Comparison of ENCODE assay signal across 30 cellular contexts in genomic region chr9:130830199-130830598, GRCh38.
"Had no signal": no experiment of that assay in that cellular context is flagged by ENCODE, and none has a peak within 500 bp of the region (broad histone marks: within the 10 kb centered on the region; RNA-seq: fewer than 3 reads in every experiment).

No MANE protein-coding gene starts in this region.

- H3K9me3 ChIP-seq: right lobe of liver, upper lobe of right lung had no signal

- ATAC-seq: activated T-cell treated with anti-CD3 and anti-CD28 coated beads, Interleukin-2, amount 50 U/mL, for 4 hours; activated T-helper 17 cell treated with anti-CD3 and anti-CD28 coated beads, Interleukin-2, amount 50 U/mL, for 72 hours; left colon; naive thymus-derived CD8-positive, alpha-beta T cell; right lobe of liver; stimulated activated memory B cell treated with anti-CD40 and anti-IgM and Interleukin-4, amounts not matched to agents 10 μg/mL and 1 μg/mL and 100 μg/mL, for 72 hours; stimulated activated naive CD8-positive, alpha-beta T cell treated with anti-CD3 and anti-CD28 coated beads, Interleukin-15, amount 100 ng/mL, for 72 hours; T-cell; upper lobe of right lung had no signal

- H3K36me3 ChIP-seq: right lobe of liver, upper lobe of right lung had no signal

- H3K27me3 ChIP-seq: right lobe of liver, upper lobe of right lung had no signal

- DNase-seq: activated CD4-positive, alpha-beta memory T cell treated with anti-CD3 and anti-CD28 coated beads for 36 hours; activated CD4-positive, alpha-beta T cell treated with anti-CD3 and anti-CD28 coated beads, Interleukin-2, amount 10 ng/mL, durations not matched to agents 24 days and 14 days; activated CD4-positive, CD25-positive, alpha-beta regulatory T cell treated with anti-CD3 and anti-CD28 coated beads, Interleukin-2, amount 50 U/mL, for 72 hours; activated CD8-positive, alpha-beta memory T cell treated with anti-CD3 and anti-CD28 coated beads, Interleukin-2, amount 50 U/mL, for 48 hours; activated gamma-delta T cell treated with Interleukin-2 at 50 U/mL for 16 hours; activated naive CD4-positive, alpha-beta T cell treated with anti-CD3 and anti-CD28 coated beads, Interleukin-2, amount 50 U/mL, for 16 hours; activated T-cell treated with anti-CD3 and anti-CD28 coated beads, Interleukin-2, amount 50 U/mL, for 4 hours; amniotic stem cell; caudate nucleus; cortex of kidney; foreskin fibroblast; head of caudate nucleus; hippocampal formation; kidney; left colon; mammary epithelial cell; midbrain; naive thymus-derived CD8-positive, alpha-beta T cell; posterior cingulate gyrus; right lobe of liver; stimulated activated CD4-positive, alpha-beta T cell treated with anti-CD3 and anti-CD28 coated beads, Interleukin-1b, Interleukin-23, amount 100 ng/mL, for 48 hours; stimulated activated CD4-positive, alpha-beta T cell treated with anti-CD3 and anti-CD28 coated beads, Interleukin-4, amount 100 ng/mL, for 4 hours; stimulated activated CD8-positive, alpha-beta memory T cell treated with anti-CD3 and anti-CD28 coated beads, Interleukin-4, amount 100 ng/mL, for 48 hours; stimulated activated naive CD8-positive, alpha-beta T cell treated with anti-CD3 and anti-CD28 coated beads, Interleukin-15, amount 100 ng/mL, for 72 hours; substantia nigra; T-cell; upper lobe of right lung had no signal

- H3K4me3 ChIP-seq: right lobe of liver, skin epidermis, upper lobe of right lung had no signal

- H3K27ac ChIP-seq: right lobe of liver, upper lobe of right lung had no signal
